Comparison of ENCODE assay signal across 16 cellular contexts in the genomic region with DNA sequence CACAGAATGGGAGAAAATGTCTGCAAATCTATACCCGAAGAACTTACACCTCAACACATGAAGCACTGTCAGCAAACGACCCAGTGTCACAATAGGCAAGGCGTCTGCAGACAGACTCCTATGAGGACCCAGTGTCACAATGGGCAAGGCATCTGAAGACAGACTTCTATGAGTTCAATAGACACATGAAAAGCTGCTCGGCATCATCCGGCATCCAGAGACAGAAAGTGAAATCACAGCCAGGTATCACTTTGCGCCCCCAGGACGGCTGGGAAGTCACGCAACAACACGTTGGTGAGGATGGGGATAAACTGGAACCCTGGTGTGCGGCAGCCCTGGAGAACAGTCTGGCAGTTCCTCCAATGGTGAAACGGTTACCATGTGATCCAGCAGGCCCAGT.
A peak's percentile ranks its signal among the peaks of the same experiment; 100 is the strongest.
DNase-seq lines count a peak whose midpoint lies in the region; ATAC-seq and TF ChIP-seq lines count a peak whose summit lies in the region.
"Had no signal": no experiment of that assay in that cellular context is flagged by ENCODE, and none has a peak within 500 bp of the region (broad histone marks: within the 10 kb centered on the region; RNA-seq: fewer than 3 reads in every experiment).

No MANE protein-coding gene starts in this region.

- peaks cover 17% of the 10 kb centered on the region for H3K79me2 ChIP-seq in DND-41 (ENCODE audit: insufficient read depth, low read length)

- H3K27ac ChIP-seq in DND-41 (ENCODE audit: low read length) = 0 out of 2 replicates have a peak overlapping the region, but pooled peaks have one; percentile 12
- H3K27ac ChIP-seq: pancreas, transverse colon had no signal

- no peak for TF ChIP-seq CTCF in DND-41 (IDR thresholded peaks at IDR 0.05; ENCODE audit: borderline replicate concordance, extremely low read depth, low read length, poor library complexity, severe bottlenecking)

- H3K9ac ChIP-seq in DND-41 (ENCODE audit: low read depth, low read length) = no peak overlapping the region

- no peak overlapping the region for H2AFZ ChIP-seq in DND-41 (ENCODE audit: low read depth, low read length)

- H3K36me3 ChIP-seq in DND-41 (ENCODE audit: insufficient read depth, low read length) = peaks cover 7% of the 10 kb centered on the region
- H3K36me3 ChIP-seq: pancreas, transverse colon had no signal

- H3K4me1 ChIP-seq in DND-41 (ENCODE audit: insufficient read depth, low read length) = peaks cover 65% of the 10 kb centered on the region
- H3K4me1 ChIP-seq: pancreas, transverse colon had no signal

- DNase-seq in activated naive CD8-positive, alpha-beta T cell treated with anti-CD3 and anti-CD28 coated beads for 36 hours = no peak
- no peak for DNase-seq in DND-41
- peak; percentile 49 for DNase-seq in natural killer cell treated with Interleukin-12 subunit alpha and Interleukin-12 subunit beta and Interleukin-15 and Interleukin-18, amount 100 ng/mL, for 72 hours (ENCODE audit: low spot score)
- DNase-seq in ACHN = no peak
- no peak for DNase-seq in stimulated activated CD4-positive, alpha-beta T cell treated with anti-CD3 and anti-CD28 coated beads, Interleukin-4, amount 100 ng/mL, for 4 hours
- DNase-seq: amniotic stem cell; central memory CD4-positive, alpha-beta T cell; effector CD4-positive, alpha-beta T cell; NCI-H1417; NCI-H510A treated with DMSO at 0.1 percent for 48 hours; pancreas; stimulated activated naive CD8-positive, alpha-beta T cell treated with anti-CD3 and anti-CD28 coated beads, Interleukin-15, Interleukin-2, amounts not matched to agents 100 U/mL and 50 U/mL, for 24 hours; transverse colon had no signal

- no peaks in the 10 kb centered on the region for H3K27me3 Mint-ChIP-seq in activated naive CD8-positive, alpha-beta T cell
- H3K27me3 Mint-ChIP-seq in activated naive CD8-positive, alpha-beta T cell treated with anti-CD3 and anti-CD28 coated beads for 36 hours = peaks cover 7% of the 10 kb centered on the region
- no peaks in the 10 kb centered on the region for H3K27me3 Mint-ChIP-seq in dendritic cell treated with granulocyte-macrophage colony-stimulating factor and Interleukin-4, amounts not matched to agents 40 ng/mL and 50 ng/mL, for 4 days
- peaks cover 0 to 9% of the 10 kb centered on the region in 2 donors for H3K27me3 Mint-ChIP-seq in natural killer cell treated with Interleukin-12 subunit alpha and Interleukin-12 subunit beta and Interleukin-15 and Interleukin-18, amount 100 ng/mL, for 72 hours

- H3K4me3 Mint-ChIP-seq in activated naive CD8-positive, alpha-beta T cell = peak overlapping the region; percentile 4
- H3K4me3 Mint-ChIP-seq in activated naive CD8-positive, alpha-beta T cell treated with anti-CD3 and anti-CD28 coated beads for 36 hours = no peak overlapping the region
- H3K4me3 Mint-ChIP-seq in dendritic cell treated with granulocyte-macrophage colony-stimulating factor and Interleukin-4, amounts not matched to agents 40 ng/mL and 50 ng/mL, for 4 days = peak overlapping the region; percentile 4
- H3K4me3 Mint-ChIP-seq in natural killer cell treated with Interleukin-12 subunit alpha and Interleukin-12 subunit beta and Interleukin-15 and Interleukin-18, amount 100 ng/mL, for 72 hours = peak overlapping the region; percentile 36

- intact Hi-C loops in dendritic cell treated with granulocyte-macrophage colony-stimulating factor and Interleukin-4, amounts not matched to agents 40 ng/mL and 50 ng/mL, for 4 days (cut with micrococcal nuclease) = no loop called here

- no peak overlapping the region for H3K4me2 ChIP-seq in DND-41 (ENCODE audit: insufficient read depth, low read length)

- no peaks in the 10 kb centered on the region for H3K27me3 ChIP-seq in DND-41 (ENCODE audit: insufficient read depth, low read length, poor library complexity)
- H3K27me3 ChIP-seq: pancreas, transverse colon had no signal

- H3K9me3 Mint-ChIP-seq in activated naive CD8-positive, alpha-beta T cell (ENCODE audit: low read depth) = no peaks in the 10 kb centered on the region
- no peaks in the 10 kb centered on the region for H3K9me3 Mint-ChIP-seq in activated naive CD8-positive, alpha-beta T cell treated with anti-CD3 and anti-CD28 coated beads for 36 hours
- no peaks in the 10 kb centered on the region for H3K9me3 Mint-ChIP-seq in dendritic cell treated with granulocyte-macrophage colony-stimulating factor and Interleukin-4, amounts not matched to agents 40 ng/mL and 50 ng/mL, for 4 days
- H3K9me3 Mint-ChIP-seq in natural killer cell treated with Interleukin-12 subunit alpha and Interleukin-12 subunit beta and Interleukin-15 and Interleukin-18, amount 100 ng/mL, for 72 hours = no peaks in the 10 kb centered on the region

- no peaks in the 10 kb centered on the region for H3K9me3 ChIP-seq in DND-41 (ENCODE audit: insufficient read depth, low read length, severe bottlenecking)
- H3K9me3 ChIP-seq: pancreas, transverse colon had no signal

- peaks cover 25% of the 10 kb centered on the region; the same call in 1 of the 2 replicates for H4K20me1 ChIP-seq in DND-41 (ENCODE audit: insufficient read depth, low read length)

- no peak overlapping the region for H3K4me3 ChIP-seq in DND-41 (ENCODE audit: low read depth in 1 of 2, low read length in 2 of 2)
- H3K4me3 ChIP-seq: pancreas, transverse colon had no signal

- no peak overlapping the region for H3K27ac Mint-ChIP-seq in activated naive CD8-positive, alpha-beta T cell
- no peak overlapping the region for H3K27ac Mint-ChIP-seq in activated naive CD8-positive, alpha-beta T cell treated with anti-CD3 and anti-CD28 coated beads for 36 hours
- peak overlapping the region; percentile 98 for H3K27ac Mint-ChIP-seq in dendritic cell treated with granulocyte-macrophage colony-stimulating factor and Interleukin-4, amounts not matched to agents 40 ng/mL and 50 ng/mL, for 4 days
- no peak overlapping the region for H3K27ac Mint-ChIP-seq in natural killer cell treated with Interleukin-12 subunit alpha and Interleukin-12 subunit beta and Interleukin-15 and Interleukin-18, amount 100 ng/mL, for 72 hours

- ATAC-seq in DND-41 (ENCODE audit: insufficient read depth, low read depth) (no peak), HG03571 (IDR thresholded peaks at IDR 0.05; ENCODE audit: unreplicated experiment) (no peak)
- no peak for ATAC-seq in natural killer cell treated with Interleukin-12 subunit alpha and Interleukin-12 subunit beta and Interleukin-15 and Interleukin-18, amount 100 ng/mL, for 72 hours
- ATAC-seq: pancreas; stimulated activated naive CD8-positive, alpha-beta T cell treated with anti-CD3 and anti-CD28 coated beads, Interleukin-15, Interleukin-2, amounts not matched to agents 100 U/mL and 50 U/mL, for 24 hours had no signal

- H3K36me3 Mint-ChIP-seq in activated naive CD8-positive, alpha-beta T cell = no peaks in the 10 kb centered on the region
- peaks cover 9% of the 10 kb centered on the region for H3K36me3 Mint-ChIP-seq in activated naive CD8-positive, alpha-beta T cell treated with anti-CD3 and anti-CD28 coated beads for 36 hours
- peaks cover 46% of the 10 kb centered on the region for H3K36me3 Mint-ChIP-seq in dendritic cell treated with granulocyte-macrophage colony-stimulating factor and Interleukin-4, amounts not matched to agents 40 ng/mL and 50 ng/mL, for 4 days (ENCODE audit: low read depth)
- peaks cover 2% of the 10 kb centered on the region for H3K36me3 Mint-ChIP-seq in natural killer cell treated with Interleukin-12 subunit alpha and Interleukin-12 subunit beta and Interleukin-15 and Interleukin-18, amount 100 ng/mL, for 72 hours

- in situ Hi-C loops in ACHN (cut with HindIII; ENCODE audit: low pct_ligation_motif_present, low pct_unique_long_range_greater_than_20kb, low sequenced_read_pairs) = no loop called here

- peaks cover 55% of the 10 kb centered on the region for H3K4me1 Mint-ChIP-seq in activated naive CD8-positive, alpha-beta T cell (ENCODE audit: low read depth)
- peaks cover 51% of the 10 kb centered on the region for H3K4me1 Mint-ChIP-seq in activated naive CD8-positive, alpha-beta T cell treated with anti-CD3 and anti-CD28 coated beads for 36 hours
- peaks cover 92% of the 10 kb centered on the region for H3K4me1 Mint-ChIP-seq in dendritic cell treated with granulocyte-macrophage colony-stimulating factor and Interleukin-4, amounts not matched to agents 40 ng/mL and 50 ng/mL, for 4 days (ENCODE audit: low read depth)
- peaks cover 45 to 60% of the 10 kb centered on the region in 2 donors for H3K4me1 Mint-ChIP-seq in natural killer cell treated with Interleukin-12 subunit alpha and Interleukin-12 subunit beta and Interleukin-15 and Interleukin-18, amount 100 ng/mL, for 72 hours (ENCODE audit: low read depth in 2 of 2)
